ENCODE assay signal across 8 cellular contexts in genomic region chr2:113890253-113891235, GRCh38. TPM values are rescaled to one million over a fixed set of nuclear protein-coding genes. Genes with fewer than 3 reads are reported as not detected.
DNase-seq lines count a peak whose midpoint lies in the region; ATAC-seq and TF ChIP-seq lines count a peak whose summit lies in the region.

No MANE protein-coding gene starts in this region.

- H3K4me3 ChIP-seq in AG10803 (ENCODE audit: low read length) = peak overlapping the region; percentile 91

- DNase-seq in AG10803 (ENCODE audit: low read depth) = peak; percentile 75
- peak; percentile 72 for DNase-seq in activated T-helper 1 cell treated with anti-CD3 and anti-CD28 coated beads, Interleukin-12 subunit alpha, Interleukin-12 subunit beta, Interleukin-2, Interleukin-4 antibody, amounts not matched to agents 30 ng/mL and 10 ng/mL and 1 ng/mL, durations not matched to agents 14 hours and 24 hours and 36 hours (ENCODE audit: low spot score)
- DNase-seq in fibroblast of peridontal ligament (ENCODE audit: extremely low read depth) = peak; percentile 86

- peak overlapping the region; percentile 100 for H3K4me3 Mint-ChIP-seq in activated T-helper 1 cell treated with anti-CD3 and anti-CD28 coated beads, Interleukin-12 subunit alpha, Interleukin-12 subunit beta, Interleukin-2, Interleukin-4 antibody, amounts not matched to agents 30 ng/mL and 10 ng/mL and 1 ng/mL, durations not matched to agents 14 hours and 24 hours and 36 hours
- peak overlapping the region; percentile 96 to 98 (median 98) for H3K4me3 Mint-ChIP-seq in nephron
- H3K4me3 Mint-ChIP-seq in stimulated activated naive CD8-positive, alpha-beta T cell treated with anti-CD3 and anti-CD28 coated beads, Interleukin-15, Interleukin-2, amounts not matched to agents 100 ng/mL and 50 ng/mL, for 24 hours = peak overlapping the region; percentile 98

- peak overlapping the region; percentile 99 for H3K27ac Mint-ChIP-seq in activated T-helper 1 cell treated with anti-CD3 and anti-CD28 coated beads, Interleukin-12 subunit alpha, Interleukin-12 subunit beta, Interleukin-2, Interleukin-4 antibody, amounts not matched to agents 30 ng/mL and 10 ng/mL and 1 ng/mL, durations not matched to agents 14 hours and 24 hours and 36 hours
- peak overlapping the region; percentile 100 for H3K27ac Mint-ChIP-seq in nephron
- peak overlapping the region; percentile 98 for H3K27ac Mint-ChIP-seq in stimulated activated naive CD8-positive, alpha-beta T cell treated with anti-CD3 and anti-CD28 coated beads, Interleukin-15, Interleukin-2, amounts not matched to agents 100 ng/mL and 50 ng/mL, for 24 hours

- H3K36me3 Mint-ChIP-seq in activated T-helper 1 cell treated with anti-CD3 and anti-CD28 coated beads, Interleukin-12 subunit alpha, Interleukin-12 subunit beta, Interleukin-2, Interleukin-4 antibody, amounts not matched to agents 30 ng/mL and 10 ng/mL and 1 ng/mL, durations not matched to agents 14 hours and 24 hours and 36 hours (ENCODE audit: low read depth) = peaks cover 58% of the 10 kb centered on the region
- H3K36me3 Mint-ChIP-seq in nephron (ENCODE audit: low read depth) = peaks cover 13% of the 10 kb centered on the region
- H3K36me3 Mint-ChIP-seq in stimulated activated naive CD8-positive, alpha-beta T cell treated with anti-CD3 and anti-CD28 coated beads, Interleukin-15, Interleukin-2, amounts not matched to agents 100 ng/mL and 50 ng/mL, for 24 hours (ENCODE audit: low read depth) = peaks cover 64% of the 10 kb centered on the region

- peak; percentile 25 for ATAC-seq in GM18870 (IDR thresholded peaks at IDR 0.05; ENCODE audit: unreplicated experiment)
- ATAC-seq in HG03196 (IDR thresholded peaks at IDR 0.05; ENCODE audit: unreplicated experiment) = peak; percentile 23

- TF ChIP-seq CTCF in AG10803 (conservative IDR thresholded peaks at IDR 0.05; ENCODE audit: low read length) (no peak), nephron (IDR thresholded peaks at IDR 0.05; ENCODE audit: unreplicated experiment in 3 of 3) (no peak)

- peaks cover 84% of the 10 kb centered on the region for H3K4me1 Mint-ChIP-seq in activated T-helper 1 cell treated with anti-CD3 and anti-CD28 coated beads, Interleukin-12 subunit alpha, Interleukin-12 subunit beta, Interleukin-2, Interleukin-4 antibody, amounts not matched to agents 30 ng/mL and 10 ng/mL and 1 ng/mL, durations not matched to agents 14 hours and 24 hours and 36 hours (ENCODE audit: low read depth)
- H3K4me1 Mint-ChIP-seq in nephron = peaks cover 77% of the 10 kb centered on the region
- H3K4me1 Mint-ChIP-seq in stimulated activated naive CD8-positive, alpha-beta T cell treated with anti-CD3 and anti-CD28 coated beads, Interleukin-15, Interleukin-2, amounts not matched to agents 100 ng/mL and 50 ng/mL, for 24 hours (ENCODE audit: low read depth) = peaks cover 80% of the 10 kb centered on the region

- intact Hi-C loops in activated T-helper 1 cell treated with anti-CD3 and anti-CD28 coated beads, Interleukin-12 subunit alpha, Interleukin-12 subunit beta, Interleukin-2, Interleukin-4 antibody, amounts not matched to agents 30 ng/mL and 10 ng/mL and 1 ng/mL, durations not matched to agents 14 hours and 24 hours and 36 hours (cut with micrococcal nuclease) = loop anchor here (1.0 kb wide), 1 partner anchor 8 kb away; no protein-coding TSS in a partner anchor

- no peaks in the 10 kb centered on the region for H3K27me3 Mint-ChIP-seq in activated T-helper 1 cell treated with anti-CD3 and anti-CD28 coated beads, Interleukin-12 subunit alpha, Interleukin-12 subunit beta, Interleukin-2, Interleukin-4 antibody, amounts not matched to agents 30 ng/mL and 10 ng/mL and 1 ng/mL, durations not matched to agents 14 hours and 24 hours and 36 hours (ENCODE audit: insufficient read depth)
- H3K27me3 Mint-ChIP-seq in nephron (ENCODE audit: low read depth) = no peaks in the 10 kb centered on the region
- H3K27me3 Mint-ChIP-seq in stimulated activated naive CD8-positive, alpha-beta T cell treated with anti-CD3 and anti-CD28 coated beads, Interleukin-15, Interleukin-2, amounts not matched to agents 100 ng/mL and 50 ng/mL, for 24 hours = no peaks in the 10 kb centered on the region

- no peaks in the 10 kb centered on the region for H3K9me3 Mint-ChIP-seq in activated T-helper 1 cell treated with anti-CD3 and anti-CD28 coated beads, Interleukin-12 subunit alpha, Interleukin-12 subunit beta, Interleukin-2, Interleukin-4 antibody, amounts not matched to agents 30 ng/mL and 10 ng/mL and 1 ng/mL, durations not matched to agents 14 hours and 24 hours and 36 hours
- no peaks in the 10 kb centered on the region for H3K9me3 Mint-ChIP-seq in nephron
- H3K9me3 Mint-ChIP-seq in stimulated activated naive CD8-positive, alpha-beta T cell treated with anti-CD3 and anti-CD28 coated beads, Interleukin-15, Interleukin-2, amounts not matched to agents 100 ng/mL and 50 ng/mL, for 24 hours = no peaks in the 10 kb centered on the region

TF ChIP-seq in PFSK-1, 5 proteins besides CTCF, POLR2A, EP300 and RAD21:
- TF ChIP-seq REST (IDR thresholded peaks at IDR 0.05; ENCODE audit: insufficient read depth in 1 of 2, low read depth in 2 of 2, low read length in 2 of 2) = no peak
- TF ChIP-seq SIN3A (IDR thresholded peaks at IDR 0.05; ENCODE audit: borderline replicate concordance, insufficient read depth, low read length) = peak; percentile 54; the same call in 1 of the 2 replicates
- no peak for TF ChIP-seq TAF1 (IDR thresholded peaks at IDR 0.05; ENCODE audit: borderline replicate concordance, insufficient read depth, low read length)
- no peak for TF ChIP-seq FOXP2 (optimal IDR thresholded peaks at IDR 0.05; ENCODE audit: borderline replicate concordance, extremely low read depth, extremely low read length, insufficient read depth)

RNA-seq across cellular contexts. Expression of gene ACTR3, which starts 0.7 kb away (rescaled TPM):
- 366 TPM for polyA plus RNA-seq in PFSK-1 (2012; ENCODE audit: insufficient read length, low read depth)
- 440 and 451 TPM in 2 replicates for total RNA-seq in activated T-helper 1 cell treated with anti-CD3 and anti-CD28 coated beads, Interleukin-12 subunit alpha, Interleukin-12 subunit beta, Interleukin-2, Interleukin-4 antibody, amounts not matched to agents 30 ng/mL and 10 ng/mL and 1 ng/mL, durations not matched to agents 14 hours and 24 hours and 36 hours

Comparison
In these comparisons a context has a peak if more than half of its experiments do, and no peak if none do; other contexts are left out.
1. Peak in every context shown above with its lines: DNase-seq, ATAC-seq and H3K4me3 ChIP-seq.